In the genomic region with DNA sequence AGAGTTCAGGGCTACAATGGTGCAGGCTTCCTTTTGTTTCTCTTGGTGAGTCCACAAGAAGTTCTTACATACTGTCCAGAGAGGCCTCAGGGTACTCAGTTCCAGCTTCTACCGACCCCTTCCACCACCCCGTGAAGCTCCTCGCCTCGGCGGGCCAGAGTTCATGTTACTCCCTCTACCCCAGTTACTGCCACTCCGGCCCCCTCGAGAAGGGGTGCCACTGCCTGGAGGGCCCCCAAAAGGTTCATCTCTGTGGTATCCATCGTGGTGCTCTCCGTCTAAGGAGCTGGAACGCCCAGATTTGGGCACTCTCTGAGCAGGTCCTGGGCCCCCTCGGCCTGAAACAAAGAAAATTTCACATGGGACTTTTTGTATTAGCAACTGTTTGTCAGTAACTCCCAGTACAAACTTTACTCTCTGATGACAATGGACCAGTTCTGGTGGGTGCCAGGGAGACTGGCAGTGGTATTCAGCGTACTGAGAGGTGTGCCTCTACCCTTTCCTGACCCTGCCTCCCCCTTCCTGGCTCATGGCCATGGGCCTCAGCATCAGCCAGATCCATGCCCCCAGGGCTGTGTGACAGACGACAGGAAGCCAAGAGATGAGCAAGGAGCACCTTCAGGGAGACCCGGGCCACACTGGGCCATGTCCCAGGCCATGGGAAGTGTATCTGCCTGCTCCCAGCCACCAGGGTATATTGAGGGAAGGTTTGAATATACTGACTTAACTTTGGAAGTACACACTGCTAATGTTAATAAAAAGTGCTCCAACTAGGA, we compare ENCODE assay signal across 22 cellular contexts. TPM values are rescaled to one million over a fixed set of nuclear protein-coding genes. Genes with fewer than 3 reads are reported as not detected.
A peak's percentile ranks its signal among the peaks of the same experiment; 100 is the strongest.
DNase-seq lines count a peak whose midpoint lies in the region; ATAC-seq and TF ChIP-seq lines count a peak whose summit lies in the region.
"Had no signal": no experiment of that assay in that cellular context is flagged by ENCODE, and none has a peak within 500 bp of the region (broad histone marks: within the 10 kb centered on the region; RNA-seq: fewer than 3 reads in every experiment).

No MANE protein-coding gene starts in this region.

- no peak overlapping the region for H3K9ac ChIP-seq in endodermal cell (ENCODE audit: extremely low read depth, low read length, poor library complexity, severe bottlenecking)
- H3K9ac ChIP-seq: BLaER1 treated with 17β-estradiol and CSF1 and Interleukin-3, amounts not matched to agents 10 nM and 100 nM had no signal

- ATAC-seq in HG03521 (IDR thresholded peaks at IDR 0.05; ENCODE audit: unreplicated experiment) = no peak
- ATAC-seq: naive thymus-derived CD8-positive, alpha-beta T cell; stimulated activated memory B cell treated with anti-CD40 and anti-IgM and Interleukin-4, amounts not matched to agents 10 μg/mL and 1 μg/mL and 100 μg/mL, for 72 hours had no signal

- no peak overlapping the region for H3K4me2 ChIP-seq in osteoblast (ENCODE audit: insufficient read depth, low read length)

- no peak for TF ChIP-seq CTCF in endodermal cell (conservative IDR thresholded peaks at IDR 0.05)
- no peak for TF ChIP-seq CTCF in osteoblast (IDR thresholded peaks at IDR 0.05; ENCODE audit: extremely low read depth, low read depth, low read length)

- peaks cover 47% of the 10 kb centered on the region for H3K36me3 Mint-ChIP-seq in activated CD4-positive, alpha-beta T cell treated with anti-CD3 and anti-CD28 coated beads, Interleukin-2, amount 10 ng/mL, durations not matched to agents 7 days and 5 days (ENCODE audit: low read depth)
- H3K36me3 Mint-ChIP-seq in endodermal cell (ENCODE audit: low read depth) = peaks cover 64% of the 10 kb centered on the region

- H3K27ac ChIP-seq in endodermal cell (ENCODE audit: low read depth, low read length) (no peak overlapping the region), osteoblast (ENCODE audit: low read depth, low read length) (peak overlapping the region; percentile 4)
- H3K27ac ChIP-seq: VCaP had no signal

- H3K9me3 ChIP-seq in endodermal cell (ENCODE audit: control insufficient read depth, low read length) (no peaks in the 10 kb centered on the region), osteoblast (ENCODE audit: low read depth, low read length) (no peaks in the 10 kb centered on the region)
- H3K9me3 ChIP-seq: BLaER1 treated with 17β-estradiol and CSF1 and Interleukin-3, amounts not matched to agents 10 nM and 100 nM had no signal

- H3K36me3 ChIP-seq in endodermal cell (ENCODE audit: control insufficient read depth, insufficient read depth, low read length) (peaks cover 84% of the 10 kb centered on the region), osteoblast (ENCODE audit: insufficient read depth, low read length) (peaks cover 27% of the 10 kb centered on the region)

- H3K4me3 ChIP-seq in endodermal cell (ENCODE audit: low read length) = no peak overlapping the region
- no peak overlapping the region for H3K4me3 ChIP-seq in osteoblast (ENCODE audit: insufficient read depth, low read length)
- H3K4me3 ChIP-seq: BLaER1 treated with 17β-estradiol and CSF1 and Interleukin-3, amounts not matched to agents 10 nM and 100 nM had no signal

- H3K27ac Mint-ChIP-seq in activated CD4-positive, alpha-beta T cell treated with anti-CD3 and anti-CD28 coated beads, Interleukin-2, amount 10 ng/mL, durations not matched to agents 7 days and 5 days = no peak overlapping the region
- peak overlapping the region; percentile 68 for H3K27ac Mint-ChIP-seq in endodermal cell
- H3K27ac Mint-ChIP-seq: activated naive CD4-positive, alpha-beta T cell treated with anti-CD3 and anti-CD28 coated beads for 36 hours; dendritic cell treated with granulocyte-macrophage colony-stimulating factor and Interleukin-4, amounts not matched to agents 40 ng/mL and 50 ng/mL, for 4 days; stimulated activated memory B cell treated with anti-CD40 and anti-IgM and Interleukin-4, amounts not matched to agents 10 μg/mL and 1 μg/mL and 100 μg/mL, for 72 hours had no signal

- H2AFZ ChIP-seq in osteoblast (ENCODE audit: low read length) = no peak overlapping the region

- H4K20me1 ChIP-seq in osteoblast (ENCODE audit: insufficient read depth, low read length) = no peaks in the 10 kb centered on the region

- no peaks in the 10 kb centered on the region for H3K27me3 Mint-ChIP-seq in activated CD4-positive, alpha-beta T cell treated with anti-CD3 and anti-CD28 coated beads, Interleukin-2, amount 10 ng/mL, durations not matched to agents 7 days and 5 days
- H3K27me3 Mint-ChIP-seq in endodermal cell (ENCODE audit: insufficient read depth) = no peaks in the 10 kb centered on the region
- H3K27me3 Mint-ChIP-seq: dendritic cell treated with granulocyte-macrophage colony-stimulating factor and Interleukin-4, amounts not matched to agents 40 ng/mL and 50 ng/mL, for 4 days; naive thymus-derived CD8-positive, alpha-beta T cell; stimulated activated memory B cell treated with anti-CD40 and anti-IgM and Interleukin-4, amounts not matched to agents 10 μg/mL and 1 μg/mL and 100 μg/mL, for 72 hours had no signal

- 97% methylated on average over 10 to 14 of the region's 14 CpGs for WGBS in endodermal cell (ENCODE audit: insufficient coverage in 1 of 2, insufficient read length in 1 of 2), 2 experiments

- DNase-seq in activated CD4-positive, alpha-beta T cell treated with anti-CD3 and anti-CD28 coated beads, Interleukin-2, amount 10 ng/mL, durations not matched to agents 7 days and 5 days = no peak
- no peak for DNase-seq in activated CD4-positive, alpha-beta T cell treated with anti-CD3 and anti-CD28 coated beads for 48 hours
- peak; percentile 10 for DNase-seq in NCI-H69 (lab: John Stamatoyannopoulos, UW)
- DNase-seq in endodermal cell = no peak
- no peak for DNase-seq in osteoblast (ENCODE audit: insufficient read length, low spot score, missing footprints)
- DNase-seq in NCI-H82 (lab: John Stamatoyannopoulos, UW) = no peak
- no peak for DNase-seq in activated CD8-positive, alpha-beta memory T cell treated with anti-CD3 and anti-CD28 coated beads, Interleukin-2, amount 50 U/mL, for 4 hours
- DNase-seq: activated naive CD4-positive, alpha-beta T cell treated with anti-CD3 and anti-CD28 coated beads for 36 hours; glutamatergic neuron; H7; mammary epithelial cell; naive thymus-derived CD8-positive, alpha-beta T cell; NCI-H1436 treated with DMSO at 0.1 percent for 48 hours; NCI-H226; T-helper 1 cell; trophoblast cell had no signal

- CTCF ChIA-PET in activated CD4-positive, alpha-beta T cell treated with anti-CD3 and anti-CD28 coated beads, Interleukin-2, amount 10 ng/mL, durations not matched to agents 7 days and 5 days (lab: Charles Lee) = interaction anchor here (1.1 to 1.8 kb wide), 4 partner anchors 8 to 156 kb away, joined by 3 to 5 read pairs (median 4); no protein-coding TSS in a partner anchor

- H3K4me1 ChIP-seq in endodermal cell (ENCODE audit: control insufficient read depth, insufficient read depth, low read length) (peaks cover 3% of the 10 kb centered on the region), osteoblast (ENCODE audit: insufficient read depth, low read length) (peaks cover 4% of the 10 kb centered on the region)

- H3K4me1 Mint-ChIP-seq in activated CD4-positive, alpha-beta T cell treated with anti-CD3 and anti-CD28 coated beads, Interleukin-2, amount 10 ng/mL, durations not matched to agents 7 days and 5 days = peaks cover 28% of the 10 kb centered on the region
- peaks cover 8% of the 10 kb centered on the region for H3K4me1 Mint-ChIP-seq in endodermal cell

- POLR2A ChIA-PET in activated CD4-positive, alpha-beta T cell treated with anti-CD3 and anti-CD28 coated beads, Interleukin-2, amount 10 ng/mL, durations not matched to agents 7 days and 5 days (lab: Charles Lee) = no interaction called here

- H3K4me3 Mint-ChIP-seq in activated CD4-positive, alpha-beta T cell treated with anti-CD3 and anti-CD28 coated beads, Interleukin-2, amount 10 ng/mL, durations not matched to agents 7 days and 5 days = peak overlapping the region; percentile 12
- no peak overlapping the region for H3K4me3 Mint-ChIP-seq in endodermal cell
- H3K4me3 Mint-ChIP-seq: activated naive CD4-positive, alpha-beta T cell treated with anti-CD3 and anti-CD28 coated beads for 36 hours; brain; dendritic cell treated with granulocyte-macrophage colony-stimulating factor and Interleukin-4, amounts not matched to agents 40 ng/mL and 50 ng/mL, for 4 days; stimulated activated memory B cell treated with anti-CD40 and anti-IgM and Interleukin-4, amounts not matched to agents 10 μg/mL and 1 μg/mL and 100 μg/mL, for 72 hours had no signal

- H3K9me3 Mint-ChIP-seq in activated CD4-positive, alpha-beta T cell treated with anti-CD3 and anti-CD28 coated beads, Interleukin-2, amount 10 ng/mL, durations not matched to agents 7 days and 5 days = no peaks in the 10 kb centered on the region
- no peaks in the 10 kb centered on the region for H3K9me3 Mint-ChIP-seq in endodermal cell
- H3K9me3 Mint-ChIP-seq: activated naive CD4-positive, alpha-beta T cell treated with anti-CD3 and anti-CD28 coated beads for 36 hours; brain; dendritic cell treated with granulocyte-macrophage colony-stimulating factor and Interleukin-4, amounts not matched to agents 40 ng/mL and 50 ng/mL, for 4 days; naive thymus-derived CD8-positive, alpha-beta T cell; stimulated activated memory B cell treated with anti-CD40 and anti-IgM and Interleukin-4, amounts not matched to agents 10 μg/mL and 1 μg/mL and 100 μg/mL, for 72 hours had no signal

- H3K27me3 ChIP-seq in endodermal cell (ENCODE audit: control insufficient read depth, insufficient read depth, low read length, poor library complexity, severe bottlenecking) (no peaks in the 10 kb centered on the region), osteoblast (ENCODE audit: insufficient read depth, low read length) (no peaks in the 10 kb centered on the region)
- H3K27me3 ChIP-seq: BLaER1 treated with 17β-estradiol and CSF1 and Interleukin-3, amounts not matched to agents 10 nM and 100 nM had no signal

- H3K79me2 ChIP-seq in osteoblast (ENCODE audit: insufficient read depth, low read length) = peaks cover 18% of the 10 kb centered on the region

RNA-seq across cellular contexts. Expression of gene SFT2D3, which starts 5.1 kb away (rescaled TPM):
- 1 to 10 TPM; 5.0 to 5.7 TPM for total RNA-seq in activated CD4-positive, alpha-beta T cell treated with anti-CD3 and anti-CD28 coated beads, Interleukin-2, amount 10 ng/mL, durations not matched to agents 7 days and 5 days
- total RNA-seq in endodermal cell = 10 to 100 TPM in 1 of 2 donors, 1 to 10 TPM in 1; 5.5 to 10.1 TPM
- 16.1 TPM for polyA plus RNA-seq in endodermal cell (2013, experiment 1 of 2)
- polyA plus RNA-seq in endodermal cell (2013, experiment 2 of 2) = 14.3 TPM
- total RNA-seq in osteoblast = 5.8 and 6.5 TPM in 2 replicates

RNA-seq across cellular contexts. Expression of gene LIMS2, which starts 31.1 kb away (rescaled TPM):
- 10 to 100 TPM; 34.2 to 36.4 TPM for total RNA-seq in activated CD4-positive, alpha-beta T cell treated with anti-CD3 and anti-CD28 coated beads, Interleukin-2, amount 10 ng/mL, durations not matched to agents 7 days and 5 days
- total RNA-seq in endodermal cell (1 to 10 TPM; 3.9 to 9.8 TPM), osteoblast (11.2 and 14.8 TPM in 2 replicates)
- polyA plus RNA-seq in endodermal cell (2013, experiment 1 of 2) = 4.8 TPM
- polyA plus RNA-seq in endodermal cell (2013, experiment 2 of 2) = 4.8 TPM
